Comparison of ENCODE assay signal across 8 cellular contexts in the genomic region with DNA sequence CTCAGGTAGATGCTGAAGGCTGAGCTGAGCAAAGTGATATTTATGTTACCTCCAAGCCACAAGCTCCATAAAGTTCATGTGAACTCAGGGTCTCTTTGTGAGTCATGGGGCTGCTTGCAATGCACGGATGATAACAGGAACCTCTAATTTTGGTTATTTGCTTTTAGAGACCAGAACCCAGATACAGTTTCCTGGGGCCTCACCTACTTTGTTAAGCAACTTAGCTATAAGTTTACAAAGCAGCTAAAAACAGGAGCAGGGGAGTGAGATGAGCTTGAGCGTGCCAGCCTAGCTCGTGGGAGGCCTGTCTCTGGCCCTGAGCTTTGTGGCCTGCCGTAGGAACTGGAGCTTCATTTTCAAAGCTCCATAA. TPM values are rescaled to one million over a fixed set of nuclear protein-coding genes. Genes with fewer than 3 reads are reported as not detected.
A peak's percentile ranks its signal among the peaks of the same experiment; 100 is the strongest.
DNase-seq lines count a peak whose midpoint lies in the region; ATAC-seq, FAIRE-seq and TF ChIP-seq lines count a peak whose summit lies in the region.

No MANE protein-coding gene starts in this region.

- H3K79me1 ChIP-seq in H9 (ENCODE audit: insufficient read depth, low read depth, low read length, poor library complexity, severe bottlenecking) = peaks cover 7% of the 10 kb centered on the region

- in situ Hi-C loops in K562 (cut with MboI) = no loop called here

- H3K27ac Mint-ChIP-seq in H9 = peak overlapping the region in 2 of 3 experiments; percentile 55 to 75; a peak in 2 of 7 replicates

- no peak overlapping the region for H2BK12ac ChIP-seq in H9 (ENCODE audit: insufficient read length, low read depth, low read length)

- CTCF ChIA-PET in K562 (lab: Yijun Ruan, JAX; ENCODE audit: low intra/inter-chr PET ratio) = no interaction called here

- no peak overlapping the region for H2BK20ac ChIP-seq in H9 (ENCODE audit: low read depth, low read length, poor library complexity, severe bottlenecking)

- POLR2A ChIA-PET in K562 (lab: Yijun Ruan, JAX) = interaction anchor here (0.6 to 1.8 kb wide), 4 partner anchors 30 to 173 kb away, joined by 3 to 7 read pairs (median 4); partner anchors contain the start of genes SNU13 and SREBF2

- no CpG with 5 or more reads among the region's 4 CpGs for WGBS in H9 (ENCODE audit: extremely low coverage, insufficient read length, low lambda C conversion rate)
- WGBS in K562 (ENCODE audit: insufficient coverage, low coverage, missing lambda C conversion rate) = 51% methylated on average over 4 of the region's 4 CpGs

- no peak overlapping the region for H3K18ac ChIP-seq in H9 (ENCODE audit: insufficient read length, low read depth, low read length)

- H3K27ac ChIP-seq in H9 (ENCODE audit: insufficient read length, low read depth, low read length) = no peak overlapping the region
- peak overlapping the region; percentile 76 for H3K27ac ChIP-seq in OCI-LY3 (ENCODE audit: low read length)
- H3K27ac ChIP-seq in K562 (ENCODE audit: extremely low read depth, low read depth, low read length) = peak overlapping the region; percentile 21; the same call in 1 of the 3 replicates
- peak overlapping the region; percentile 23 for H3K27ac ChIP-seq in neutrophil

- no peaks in the 10 kb centered on the region for H3K27me3 ChIP-seq in H9 (ENCODE audit: insufficient read depth, low read length)
- H3K27me3 ChIP-seq in OCI-LY3 (ENCODE audit: low read depth, low read length) = no peaks in the 10 kb centered on the region
- H3K27me3 ChIP-seq in K562 (ENCODE audit: control insufficient read depth in 2 of 2, insufficient read depth in 2 of 2, low read length in 2 of 2) = no peaks in the 10 kb centered on the region
- H3K27me3 ChIP-seq in neutrophil = no peaks in the 10 kb centered on the region

- no peak overlapping the region for H4K91ac ChIP-seq in H9 (ENCODE audit: insufficient read length, low read depth, low read length)

- H3K23me2 ChIP-seq in H9 (ENCODE audit: insufficient read length, low read depth, low read length, poor library complexity, severe bottlenecking) = no peaks in the 10 kb centered on the region

- H3K36me3 Mint-ChIP-seq in H9 (ENCODE audit: insufficient read depth in 1 of 3, low read depth in 3 of 3) = peaks cover 13 to 29% (median 16%) of the 10 kb centered on the region in 3 experiments; a peak in 6 of 7 replicates

- no peak for TF ChIP-seq POLR2A in K562 (conservative IDR thresholded peaks at IDR 0.05)

- H2AK5ac ChIP-seq in H9 (ENCODE audit: insufficient read length, low read length) = no peak overlapping the region

- no peak overlapping the region for H3K4me3 Mint-ChIP-seq in H9

- no peak overlapping the region for H3K23ac ChIP-seq in H9 (ENCODE audit: insufficient read length, low read depth, low read length)

- peak; percentile 86 for DNase-seq in GM12864 (ENCODE audit: low read depth)
- DNase-seq in H9 = no peak
- peak in 1 of 4 experiments; percentile 20 for DNase-seq in K562 (ENCODE audit: extremely low read depth in 1 of 4, low spot score in 3 of 4)
- DNase-seq in mucosa of gallbladder (ENCODE audit: low spot score) = no peak
- DNase-seq in NCI-H510A (lab: John Stamatoyannopoulos, UW) = no peak

- H4K5ac ChIP-seq in H9 (ENCODE audit: insufficient read length, low read depth, low read length) = no peak overlapping the region

- H3K36me3 ChIP-seq in OCI-LY3 (replicated peaks; ENCODE audit: low read depth, low read length) = peaks cover 48% of the 10 kb centered on the region
- peaks cover 45% of the 10 kb centered on the region; the same call in 2 of the 3 replicates for H3K36me3 ChIP-seq in K562 (ENCODE audit: control insufficient read depth, insufficient read depth, low read length)
- H3K36me3 ChIP-seq in neutrophil = peaks cover 5% of the 10 kb centered on the region

- TF ChIP-seq CTCF in GM12864 (IDR thresholded peaks at IDR 0.05; ENCODE audit: low read depth, low read length, missing control alignments) = no peak
- no peak for TF ChIP-seq CTCF in H9 (conservative IDR thresholded peaks at IDR 0.05)
- no peak for TF ChIP-seq CTCF in OCI-LY3 (IDR thresholded peaks at IDR 0.05; ENCODE audit: low read depth, low read length)
- TF ChIP-seq CTCF in K562 (IDR thresholded peaks at IDR 0.05 in 2 of 3, conservative IDR thresholded peaks at IDR 0.05 in 1 of 3; ENCODE audit: insufficient read depth in 2 of 3, low read depth in 1 of 3, low read length in 3 of 3) = no peak
- no peak for TF ChIP-seq CTCF in neutrophil (IDR thresholded peaks at IDR 0.05)

- H3K56ac ChIP-seq in H9 (ENCODE audit: insufficient read length, low read depth, low read length) = no peak overlapping the region

- TF ChIP-seq RAD21 in K562 (CRISPR knock-in tag; conservative IDR thresholded peaks at IDR 0.05 in 1 of 2, IDR thresholded peaks at IDR 0.05 in 1 of 2) = no peak

- H3K9me3 Mint-ChIP-seq in H9 = no peaks in the 10 kb centered on the region

- H3K9me1 ChIP-seq in K562 (ENCODE audit: control insufficient read depth, insufficient read depth, low read length) = no peaks in the 10 kb centered on the region

- no peaks in the 10 kb centered on the region for H3K27me3 Mint-ChIP-seq in H9 (ENCODE audit: low read depth)

- H2BK15ac ChIP-seq in H9 (ENCODE audit: low read depth, low read length) = no peak overlapping the region

- H3K4me2 ChIP-seq in H9 (ENCODE audit: insufficient read depth, insufficient read length, low read length) (no peak overlapping the region), OCI-LY3 (ENCODE audit: low read length) (peak overlapping the region; percentile 54), K562 (ENCODE audit: insufficient read depth, low read length) (no peak overlapping the region)

- no peak for ATAC-seq in K562
- no peak for ATAC-seq in HG03139 (IDR thresholded peaks at IDR 0.05; ENCODE audit: unreplicated experiment)

- no peak for FAIRE-seq in K562 (lab: Jason Lieb, UNC)

- TF ChIP-seq EP300 in K562 (IDR thresholded peaks at IDR 0.05; ENCODE audit: low read length) = no peak

- H3K14ac ChIP-seq in H9 (ENCODE audit: insufficient read depth, low read length) = no peak overlapping the region

- no peak overlapping the region for H3K4ac ChIP-seq in H9 (ENCODE audit: low read depth, low read length)

- no peaks in the 10 kb centered on the region for H3K9me3 ChIP-seq in H9 (ENCODE audit: control insufficient read depth, low read depth, low read length)
- H3K9me3 ChIP-seq in OCI-LY3 (ENCODE audit: insufficient read depth, low read length) = no peaks in the 10 kb centered on the region
- no peaks in the 10 kb centered on the region for H3K9me3 ChIP-seq in K562 (replicated peaks; ENCODE audit: control insufficient read depth, insufficient read depth, low read depth, low read length)
- no peaks in the 10 kb centered on the region for H3K9me3 ChIP-seq in neutrophil

- no peak overlapping the region for H3T11ph ChIP-seq in H9 (ENCODE audit: low read length)

- no peaks in the 10 kb centered on the region for H4K20me1 ChIP-seq in H9 (ENCODE audit: control insufficient read depth, insufficient read depth, insufficient read length)
- peaks cover 94% of the 10 kb centered on the region for H4K20me1 ChIP-seq in OCI-LY3 (ENCODE audit: insufficient read depth, low read length)
- H4K20me1 ChIP-seq in K562 (replicated peaks; ENCODE audit: control insufficient read depth, insufficient read depth, low read length) = peaks cover 46% of the 10 kb centered on the region

- BruUV-seq in K562 (replicated peaks; lab: Mats Ljungman, UMichigan) = no TSS peak

- H3K4me1 ChIP-seq in H9 (ENCODE audit: insufficient read depth, low read length) (0 out of 2 replicates have a peak, but pooled peaks cover 1% of the 10 kb centered on the region), OCI-LY3 (ENCODE audit: low read length) (peaks cover 30% of the 10 kb centered on the region), K562 (replicated peaks in 1 of 2; ENCODE audit: control insufficient read depth in 2 of 2, insufficient read depth in 2 of 2, low read length in 2 of 2) (peaks cover 8% of the 10 kb centered on the region in 2 experiments; a peak in 4 of 5 replicates), neutrophil (ENCODE audit: control insufficient read depth in 1 of 2, insufficient read depth in 1 of 2, low read depth in 1 of 2, low read length in 1 of 2) (peaks cover 14 to 35% of the 10 kb centered on the region in 2 experiments)

- peaks cover 15 to 19% of the 10 kb centered on the region in 2 experiments for H3K4me1 Mint-ChIP-seq in H9

- H3K79me2 ChIP-seq in H9 (ENCODE audit: insufficient read depth, low read length) = peaks cover 23% of the 10 kb centered on the region; the same call in 1 of the 2 replicates
- H3K79me2 ChIP-seq in OCI-LY3 (ENCODE audit: low read length) = peaks cover 98% of the 10 kb centered on the region
- H3K79me2 ChIP-seq in K562 (ENCODE audit: control insufficient read depth, insufficient read depth, low read length) = peaks cover 89% of the 10 kb centered on the region

- H2AFZ ChIP-seq in H9 (ENCODE audit: low read length) (no peak overlapping the region), OCI-LY3 (ENCODE audit: low read depth, low read length) (no peak overlapping the region), K562 (ENCODE audit: low read depth, low read length) (no peak overlapping the region)

- H3K4me3 ChIP-seq in GM12864 (ENCODE audit: low read depth, low read length) (peak overlapping the region; percentile 45), OCI-LY3 (ENCODE audit: low read length) (peak overlapping the region; percentile 20), K562 (no peak overlapping the region), neutrophil (ENCODE audit: low read depth in 1 of 2, low read length in 1 of 2) (no peak overlapping the region)

- H2BK5ac ChIP-seq in H9 (ENCODE audit: insufficient read length, low read length) = no peak overlapping the region

- intact Hi-C loops in K562 (cut with micrococcal nuclease) = no loop called here

- no peak overlapping the region for H2BK120ac ChIP-seq in H9 (ENCODE audit: low read depth, low read length, poor library complexity, severe bottlenecking)

- no peak overlapping the region for H4K8ac ChIP-seq in H9 (replicated peaks; ENCODE audit: insufficient read length, low read depth, low read length)

- H3K9ac ChIP-seq in H9 (ENCODE audit: extremely low read depth, insufficient read length, low read length) (no peak overlapping the region), OCI-LY3 (ENCODE audit: low read length) (peak overlapping the region; percentile 13), K562 (ENCODE audit: insufficient read depth in 1 of 2, low read depth in 2 of 2, low read length in 2 of 2) (no peak overlapping the region)

RNA-seq across cellular contexts. Expression of gene SREBF2, which starts 29.2 kb away (rescaled TPM):
- total RNA-seq in H9 (2021) (144 and 146 TPM in 2 replicates), K562 (2014; rRNA removed) (26.6 and 38.5 TPM in 2 replicates), K562 (2014; rRNA removed; fragmentation: Illumina TruSeq; extraction: Trizol) (26.9 and 27.2 TPM in 2 replicates), K562 (2015; rRNA removed; fragmentation: Illumina TruSeq; extraction: Trizol) (22.4 and 24.8 TPM in 2 replicates), K562 (2021) (73.9 and 84.2 TPM in 2 replicates), mucosa of gallbladder (257 TPM)
- 399 and 583 TPM in 2 replicates for total RNA-seq in K562 (2011; cell fraction: chromatin; rRNA removed; ENCODE audit: low replicate concordance)
- 378 and 395 TPM in 2 replicates for total RNA-seq in K562 (2011; cell fraction: nucleolus; rRNA removed)
- total RNA-seq in K562 (2011; cell fraction: nucleoplasm; rRNA removed) = 386 and 451 TPM in 2 replicates
- polyA plus RNA-seq in K562 (2011; rRNA removed) (55.3 and 89.8 TPM in 2 replicates), K562 (2014; fragmentation: Illumina TruSeq; extraction: Trizol) (64.5 and 74.3 TPM in 2 replicates), K562 (2014; fragmentation: Nextera tagmentation; extraction: Ambion mirVana) (1 to 10 TPM; 1.1 TPM), K562 (2014; rRNA removed) (62.8 and 63.9 TPM in 2 replicates)
- 94.7 and 107 TPM in 2 replicates for polyA plus RNA-seq in K562 (2011; cell fraction: cytosol; rRNA removed)
- polyA plus RNA-seq in K562 (2011; cell fraction: nucleus; rRNA removed) = 167 and 200 TPM in 2 replicates
- polyA plus RNA-seq in K562 (2012) = 57.0 and 119 TPM in 2 replicates
- 76.8 and 96.3 TPM in 2 replicates for polyA minus RNA-seq in K562 (2011; rRNA and poly(A)+ RNA removed)
- polyA minus RNA-seq in K562 (2011; cell fraction: cytosol; rRNA and poly(A)+ RNA removed) = 59.7 and 96.8 TPM in 2 replicates
- 55.1 and 75.6 TPM in 2 replicates for polyA minus RNA-seq in K562 (2011; cell fraction: nucleus; rRNA and poly(A)+ RNA removed)

RNA-seq across cellular contexts. Expression of gene SHISA8, which starts 52.7 kb away (rescaled TPM):
- 0.72 and 1.4 TPM in 2 replicates for total RNA-seq in H9 (2021)
- 0.70 and 1.5 TPM in 2 replicates for total RNA-seq in K562 (2011; cell fraction: chromatin; rRNA removed; ENCODE audit: low replicate concordance)
- 2.4 and 5.5 TPM in 2 replicates for total RNA-seq in K562 (2011; cell fraction: nucleolus; rRNA removed)
- total RNA-seq in K562 (2011; cell fraction: nucleoplasm; rRNA removed) = 1.5 and 2.1 TPM in 2 replicates
- 1.1 and 1.4 TPM in 2 replicates for total RNA-seq in K562 (2014; rRNA removed)
- total RNA-seq in K562 (2014; rRNA removed; fragmentation: Illumina TruSeq; extraction: Trizol) = not detected in 2 replicates
- not detected in 2 replicates for total RNA-seq in K562 (2015; rRNA removed; fragmentation: Illumina TruSeq; extraction: Trizol)
- 2.2 TPM in 2 replicates for total RNA-seq in K562 (2021)
- 0.08 and 0.15 TPM in 2 replicates for polyA plus RNA-seq in K562 (2011; rRNA removed)
- 0.09 and 1.8 TPM in 2 replicates for polyA plus RNA-seq in K562 (2011; cell fraction: cytosol; rRNA removed)
- 2.7 and 8.7 TPM in 2 replicates for polyA plus RNA-seq in K562 (2011; cell fraction: nucleus; rRNA removed)
- polyA plus RNA-seq in K562 (2012) = 0.19 and 0.40 TPM in 2 replicates
- not detected in 2 replicates for polyA plus RNA-seq in K562 (2014; fragmentation: Illumina TruSeq; extraction: Trizol)
- polyA plus RNA-seq in K562 (2014; fragmentation: Nextera tagmentation; extraction: Ambion mirVana) = under 1 TPM in 1 of 2 experiments, not detected in 1; 0.07 TPM
- 0.50 and 3.3 TPM in 2 replicates for polyA plus RNA-seq in K562 (2014; rRNA removed)
- not detected in 2 replicates for polyA minus RNA-seq in K562 (2011; rRNA and poly(A)+ RNA removed)
- polyA minus RNA-seq in K562 (2011; cell fraction: cytosol; rRNA and poly(A)+ RNA removed) = not detected in 2 replicates
- polyA minus RNA-seq in K562 (2011; cell fraction: nucleus; rRNA and poly(A)+ RNA removed) = 0.94 TPM in 1 of 2 replicates, not detected in the other
- total RNA-seq in mucosa of gallbladder = 1.4 TPM

Comparison
In these comparisons a context has a peak if more than half of its experiments do, and no peak if none do; other contexts are left out.
1. H3K4me3 ChIP-seq: peak in GM12864 (single experiment) and OCI-LY3 (single experiment); none in K562 (single experiment) and neutrophil (0 of 2).